In the genomic region with DNA sequence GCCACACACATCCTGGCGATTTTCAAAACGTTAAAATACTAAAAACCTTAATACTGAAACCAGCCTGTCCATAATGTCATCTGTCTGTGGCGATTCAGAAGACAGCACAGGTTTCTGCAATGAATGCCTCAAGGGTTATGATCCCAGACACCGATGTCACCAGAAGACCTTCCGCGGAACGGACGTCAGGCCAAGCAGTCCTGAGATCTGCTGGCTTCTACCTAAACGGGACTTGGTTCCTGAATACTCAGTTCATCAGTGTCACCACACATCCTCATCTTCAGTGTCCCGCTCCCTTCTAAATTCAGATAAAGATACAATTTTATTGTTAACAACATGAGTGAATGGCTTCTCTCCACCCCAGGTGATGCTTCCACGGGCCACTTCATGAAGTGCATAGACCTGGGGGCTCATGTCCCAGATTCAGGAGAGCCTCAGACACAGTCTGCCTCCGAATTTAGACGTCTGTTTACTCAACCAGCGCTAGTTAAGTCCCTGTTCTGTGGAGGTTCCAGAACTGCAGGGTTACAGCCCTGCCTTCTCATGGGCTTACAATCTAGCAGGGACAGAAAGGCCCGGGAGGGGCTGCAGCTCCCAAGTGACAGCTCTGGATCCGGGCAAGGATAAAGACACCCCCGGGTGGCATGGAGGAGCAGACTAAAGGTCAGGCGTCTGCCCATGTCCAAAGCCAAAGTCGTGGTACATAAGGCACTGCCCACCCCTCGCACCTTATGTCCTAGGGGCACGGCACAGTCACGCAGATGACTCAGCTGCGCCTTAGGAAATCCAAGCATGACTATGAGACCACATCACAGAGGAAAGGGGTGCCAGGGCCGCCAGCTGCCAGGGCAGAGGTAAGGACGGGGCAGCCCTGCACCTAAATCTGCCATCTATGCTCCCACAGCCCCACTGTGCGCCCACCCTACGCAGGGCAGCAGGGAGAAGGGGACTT, we compare ENCODE assay signal across 9 cellular contexts.
DNase-seq lines count a peak whose midpoint lies in the region; ATAC-seq, FAIRE-seq and TF ChIP-seq lines count a peak whose summit lies in the region.
"Had no signal": no experiment of that assay in that cellular context is flagged by ENCODE, and none has a peak within 500 bp of the region (broad histone marks: within the 10 kb centered on the region; RNA-seq: fewer than 3 reads in every experiment).

No MANE protein-coding gene starts in this region.

- no peaks in the 10 kb centered on the region for H3K27me3 Mint-ChIP-seq in CD14-positive monocyte (ENCODE audit: low read depth in 3 of 3)

- H3K36me3 ChIP-seq in RWPE2 (ENCODE audit: low read depth): peaks cover 33% of the 10 kb centered on the region
- peaks cover 0 to 72% (median 16%) of the 10 kb centered on the region in 3 donors for H3K36me3 ChIP-seq in esophagus squamous epithelium
- peaks cover 0 to 13% (median 3%) of the 10 kb centered on the region in 3 donors for H3K36me3 ChIP-seq in pancreas

- H3K4me1 ChIP-seq in RWPE2 (ENCODE audit: insufficient read depth, poor library complexity, severe bottlenecking) (peaks cover 42% of the 10 kb centered on the region), esophagus squamous epithelium (peaks cover 26 to 80% (median 27%) of the 10 kb centered on the region in 3 donors), pancreas (no peaks in the 10 kb centered on the region)

- no peak for FAIRE-seq in pancreas (lab: Jason Lieb, UNC)
- FAIRE-seq: islet of Langerhans had no signal

- peaks cover 38 to 68% of the 10 kb centered on the region in 2 donors for H3K36me3 Mint-ChIP-seq in CD14-positive monocyte

- H3K27me3 ChIP-seq in RWPE2 (ENCODE audit: insufficient read depth, poor library complexity, severe bottlenecking) (no peaks in the 10 kb centered on the region), esophagus squamous epithelium (no peaks in the 10 kb centered on the region), pancreas (no peaks in the 10 kb centered on the region)

- no peaks in the 10 kb centered on the region for H3K9me3 Mint-ChIP-seq in CD14-positive monocyte

- TF ChIP-seq CTCF in CD14-positive monocyte (IDR thresholded peaks at IDR 0.05): no peak
- no peak for TF ChIP-seq CTCF in RWPE2 (IDR thresholded peaks at IDR 0.05; ENCODE audit: poor library complexity, severe bottlenecking)
- TF ChIP-seq CTCF in esophagus squamous epithelium (IDR thresholded peaks at IDR 0.05): no peak
- TF ChIP-seq CTCF in pancreas (IDR thresholded peaks at IDR 0.05): no peak

- H3K27ac Mint-ChIP-seq in CD14-positive monocyte: peak overlapping the region in 6 of 7 donors; percentile 26 to 83 (median 52)

- DNase-seq in CD14-positive monocyte (ENCODE audit: low spot score) (no peak), RWPE2 (ENCODE audit: low spot score) (peak; percentile 90), esophagus squamous epithelium (lab: John Stamatoyannopoulos, UW) (no peak), pancreas (peak in 1 of 6 donors; percentile 44), midbrain (lab: John Stamatoyannopoulos, UW) (no peak), NCI-H2227 (lab: John Stamatoyannopoulos, UW; ENCODE audit: unreplicated experiment) (no peak)

- no peak for TF ChIP-seq POLR2A in esophagus squamous epithelium (IDR thresholded peaks at IDR 0.05)

- peaks cover 22% of the 10 kb centered on the region for H3K4me1 Mint-ChIP-seq in CD14-positive monocyte

- WGBS in esophagus squamous epithelium, 2 donors: 69 to 75% methylated on average over 18 to 22 of the region's 27 CpGs
- 90 to 91% methylated on average over 27 of the region's 27 CpGs for WGBS in pancreas, 2 donors

- H3K27ac ChIP-seq in RWPE2 (ENCODE audit: poor library complexity, severe bottlenecking): peak overlapping the region; percentile 98
- peak overlapping the region; percentile 62 to 94 (median 86) for H3K27ac ChIP-seq in esophagus squamous epithelium
- H3K27ac ChIP-seq in pancreas: peak overlapping the region in 3 of 4 donors; percentile 34 to 75 (median 55)

- H3K4me3 Mint-ChIP-seq in CD14-positive monocyte: no peak overlapping the region

- no peak overlapping the region for H3K4me3 ChIP-seq in RWPE2 (ENCODE audit: severe bottlenecking)
- peak overlapping the region in 2 of 4 donors; percentile 19 to 48 for H3K4me3 ChIP-seq in esophagus squamous epithelium
- no peak overlapping the region for H3K4me3 ChIP-seq in pancreas

- peak; percentile 88 for ATAC-seq in RWPE2 (ENCODE audit: low read depth)
- ATAC-seq in pancreas: peak in 2 of 4 donors; percentile 4 to 12
- ATAC-seq in HG02973 (IDR thresholded peaks at IDR 0.05; ENCODE audit: unreplicated experiment): no peak
- ATAC-seq in HG02885 (IDR thresholded peaks at IDR 0.05; ENCODE audit: poor library complexity, unreplicated experiment): no peak

- H3K9me3 ChIP-seq in RWPE2 (ENCODE audit: severe bottlenecking) (no peaks in the 10 kb centered on the region), esophagus squamous epithelium (no peaks in the 10 kb centered on the region), pancreas (no peaks in the 10 kb centered on the region)

- intact Hi-C loops in CD14-positive monocyte (cut with micrococcal nuclease): no loop called here
- intact Hi-C loops in esophagus squamous epithelium (cut with DNase I): no loop called here
- intact Hi-C loops in pancreas (cut with DNase I): no loop called here
